In genomic region chr6:108576724-108577123, GRCh38 we compare ENCODE assay signal across 15 cellular contexts. TPM values are rescaled to one million over a fixed set of nuclear protein-coding genes. Genes with fewer than 3 reads are reported as not detected.
A peak's percentile ranks its signal among the peaks of the same experiment; 100 is the strongest.
DNase-seq lines count a peak whose midpoint lies in the region; ATAC-seq and TF ChIP-seq lines count a peak whose summit lies in the region.
"Had no signal": no experiment of that assay in that cellular context is flagged by ENCODE, and none has a peak within 500 bp of the region (broad histone marks: within the 10 kb centered on the region; RNA-seq: fewer than 3 reads in every experiment).

No MANE protein-coding gene starts in this region.

- 0 out of 2 replicates have a peak, but pooled peaks cover 5% of the 10 kb centered on the region for H3K36me3 ChIP-seq in KOPT-K1 (ENCODE audit: insufficient read depth, low read length)
- H3K36me3 ChIP-seq in ascending aorta = peaks cover 16 to 22% of the 10 kb centered on the region in 2 donors

- H3K36me3 Mint-ChIP-seq in naive thymus-derived CD8-positive, alpha-beta T cell = peaks cover 0 to 11% (median 3%) of the 10 kb centered on the region in 3 donors
- peaks cover 9% of the 10 kb centered on the region for H3K36me3 Mint-ChIP-seq in endothelial cell (ENCODE audit: low read depth, unreplicated experiment)
- peaks cover 6% of the 10 kb centered on the region; the same call in 1 of the 2 replicates for H3K36me3 Mint-ChIP-seq in WTC11
- H3K36me3 Mint-ChIP-seq: activated naive CD4-positive, alpha-beta T cell treated with anti-CD3 and anti-CD28 coated beads, Interleukin-2, amount 50 U/mL, for 72 hours had no signal

- intact Hi-C loops in ascending aorta (cut with DNase I) = no loop called here

- POLR2A ChIA-PET in naive thymus-derived CD8-positive, alpha-beta T cell (lab: Charles Lee) = interaction anchor here (0.9 to 1.8 kb wide), 3 partner anchors 11 to 19 kb away, joined by 3 to 5 read pairs (median 5); no protein-coding TSS in a partner anchor
- POLR2A ChIA-PET in WTC11 (lab: Charles Lee) = no interaction called here

- peak overlapping the region in 8 of 10 donors; percentile 3 to 59 (median 23) for H3K4me3 Mint-ChIP-seq in naive thymus-derived CD8-positive, alpha-beta T cell
- H3K4me3 Mint-ChIP-seq in endothelial cell (ENCODE audit: unreplicated experiment) (no peak overlapping the region), WTC11 (no peak overlapping the region)
- H3K4me3 Mint-ChIP-seq: activated CD8-positive, alpha-beta T cell treated with anti-CD3 and anti-CD28 coated beads, Interleukin-2, amount 10 ng/mL, durations not matched to agents 7 days and 5 days; T-helper 1 cell treated with Interleukin-12 subunit alpha and Interleukin-12 subunit beta and Interleukin-4 antibody, amounts not matched to agents 30 μg/mL and 1 μg/mL, for 36 hours had no signal

- TF ChIP-seq CTCF in AG10803 (conservative IDR thresholded peaks at IDR 0.05; ENCODE audit: low read length) (no peak), ascending aorta (IDR thresholded peaks at IDR 0.05) (no peak), endothelial cell (IDR thresholded peaks at IDR 0.05; ENCODE audit: unreplicated experiment) (no peak), WTC11 (IDR thresholded peaks at IDR 0.05) (no peak)

- H3K27me3 ChIP-seq in ascending aorta = no peaks in the 10 kb centered on the region
- H3K27me3 ChIP-seq: right lobe of liver had no signal

- DNase-seq in AG10803 (ENCODE audit: low read depth) (peak; percentile 32), ascending aorta (ENCODE audit: low spot score in 2 of 2) (peak in 1 of 2 donors; percentile 19), endothelial cell (ENCODE audit: low spot score) (no peak), WTC11 (ENCODE audit: low spot score) (no peak), NCI-H526 (lab: John Stamatoyannopoulos, UW) (no peak)
- DNase-seq in naive thymus-derived CD8-positive, alpha-beta T cell = peak in 2 of 10 donors; percentile 26 to 30
- DNase-seq: activated CD8-positive, alpha-beta T cell treated with anti-CD3 and anti-CD28 coated beads, Interleukin-2, amount 10 ng/mL, durations not matched to agents 7 days and 5 days; lower lobe of right lung; NCI-H1417; NCI-H524 treated with DMSO at 0.1 percent for 48 hours; right lobe of liver had no signal

- H3K27ac ChIP-seq in KOPT-K1 (ENCODE audit: low read depth, low read length, poor library complexity, severe bottlenecking) (peak overlapping the region; percentile 12), ascending aorta (peak overlapping the region; percentile 22 to 63)
- H3K27ac ChIP-seq: right lobe of liver had no signal

- H3K4me3 ChIP-seq in AG10803 (ENCODE audit: low read length) (no peak overlapping the region), ascending aorta (no peak overlapping the region)
- H3K4me3 ChIP-seq: lower lobe of right lung, right lobe of liver had no signal

- H3K9me3 ChIP-seq in KOPT-K1 (ENCODE audit: insufficient read depth, low read length, poor library complexity, severe bottlenecking) = no peaks in the 10 kb centered on the region
- no peaks in the 10 kb centered on the region for H3K9me3 ChIP-seq in ascending aorta
- H3K9me3 ChIP-seq: lower lobe of right lung, right lobe of liver had no signal

- H3K27me3 Mint-ChIP-seq in naive thymus-derived CD8-positive, alpha-beta T cell = no peaks in the 10 kb centered on the region
- H3K27me3 Mint-ChIP-seq in endothelial cell (ENCODE audit: unreplicated experiment) (no peaks in the 10 kb centered on the region), WTC11 (ENCODE audit: low read depth) (no peaks in the 10 kb centered on the region)

- CTCF ChIA-PET in WTC11 (lab: Charles Lee) = no interaction called here

- peaks cover 28 to 84% of the 10 kb centered on the region in 2 donors for H3K4me1 ChIP-seq in ascending aorta

- ATAC-seq in naive thymus-derived CD8-positive, alpha-beta T cell = peak; percentile 57 to 81
- ATAC-seq in WTC11 = no peak
- no peak for ATAC-seq in GM21576 (IDR thresholded peaks at IDR 0.05; ENCODE audit: unreplicated experiment)
- ATAC-seq: activated CD8-positive, alpha-beta T cell treated with anti-CD3 and anti-CD28 coated beads, Interleukin-2, amount 10 ng/mL, durations not matched to agents 7 days and 5 days; activated naive CD4-positive, alpha-beta T cell treated with anti-CD3 and anti-CD28 coated beads, Interleukin-2, amount 50 U/mL, for 72 hours; right lobe of liver had no signal

- H3K9me3 Mint-ChIP-seq in naive thymus-derived CD8-positive, alpha-beta T cell = no peaks in the 10 kb centered on the region
- H3K9me3 Mint-ChIP-seq in endothelial cell (ENCODE audit: unreplicated experiment) (no peaks in the 10 kb centered on the region), WTC11 (no peaks in the 10 kb centered on the region)
- H3K9me3 Mint-ChIP-seq: activated naive CD4-positive, alpha-beta T cell treated with anti-CD3 and anti-CD28 coated beads, Interleukin-2, amount 50 U/mL, for 72 hours; T-helper 1 cell treated with Interleukin-12 subunit alpha and Interleukin-12 subunit beta and Interleukin-4 antibody, amounts not matched to agents 30 μg/mL and 1 μg/mL, for 36 hours had no signal

- peaks cover 32 to 70% (median 66%) of the 10 kb centered on the region in 4 donors for H3K4me1 Mint-ChIP-seq in naive thymus-derived CD8-positive, alpha-beta T cell
- H3K4me1 Mint-ChIP-seq in endothelial cell (ENCODE audit: unreplicated experiment) (peaks cover 9% of the 10 kb centered on the region), WTC11 (peaks cover 16% of the 10 kb centered on the region)

- peak overlapping the region in 8 of 10 donors; percentile 1 to 72 (median 18) for H3K27ac Mint-ChIP-seq in naive thymus-derived CD8-positive, alpha-beta T cell
- no peak overlapping the region for H3K27ac Mint-ChIP-seq in endothelial cell (ENCODE audit: unreplicated experiment)
- H3K27ac Mint-ChIP-seq in WTC11 = no peak overlapping the region
- H3K27ac Mint-ChIP-seq: activated CD8-positive, alpha-beta T cell treated with anti-CD3 and anti-CD28 coated beads, Interleukin-2, amount 10 ng/mL, durations not matched to agents 7 days and 5 days; activated naive CD4-positive, alpha-beta T cell treated with anti-CD3 and anti-CD28 coated beads, Interleukin-2, amount 50 U/mL, for 72 hours; T-helper 1 cell treated with Interleukin-12 subunit alpha and Interleukin-12 subunit beta and Interleukin-4 antibody, amounts not matched to agents 30 μg/mL and 1 μg/mL, for 36 hours had no signal

TF ChIP-seq in WTC11, 78 proteins besides CTCF, POLR2A, EP300 and RAD21 (continues in another document):
- no peak for TF ChIP-seq TEAD4 (CRISPR knock-in tag; IDR thresholded peaks at IDR 0.05)
- no peak for TF ChIP-seq ATF6 (CRISPR knock-in tag; IDR thresholded peaks at IDR 0.05)
- no peak for TF ChIP-seq ATF3 (CRISPR knock-in tag; conservative IDR thresholded peaks at IDR 0.05)
- TF ChIP-seq E2F4 (CRISPR knock-in tag; IDR thresholded peaks at IDR 0.05; ENCODE audit: borderline replicate concordance, low read depth) = no peak
- TF ChIP-seq FOXK1 (CRISPR knock-in tag; IDR thresholded peaks at IDR 0.05) = no peak
- TF ChIP-seq GABPB1 (CRISPR knock-in tag; IDR thresholded peaks at IDR 0.05) = no peak
- no peak for TF ChIP-seq MYBL2 (CRISPR knock-in tag; IDR thresholded peaks at IDR 0.05)
- no peak for TF ChIP-seq USF2 (CRISPR knock-in tag; IDR thresholded peaks at IDR 0.05)
- no peak for TF ChIP-seq ZMAT4 (CRISPR knock-in tag; IDR thresholded peaks at IDR 0.05)
- no peak for TF ChIP-seq IRF2 (CRISPR knock-in tag; IDR thresholded peaks at IDR 0.05; ENCODE audit: borderline replicate concordance, low read depth)

RNA-seq across cellular contexts. Expression of gene FOXO3, which starts 16.0 kb away (rescaled TPM):
- 91.5 TPM for total RNA-seq in ascending aorta
- total RNA-seq in naive thymus-derived CD8-positive, alpha-beta T cell = 10 to 100 TPM; 23.2 to 24.4 TPM
- polyA plus RNA-seq in naive thymus-derived CD8-positive, alpha-beta T cell = 10 to 100 TPM; 14.5 to 18.6 (median 14.7) TPM
- 34.6 TPM for total RNA-seq in endothelial cell (ENCODE audit: unreplicated experiment)
- total RNA-seq in WTC11 (2021) = 15.6 to 18.1 TPM (median 17.8 TPM) in 3 replicates

Comparison
In these comparisons a context has a peak if more than half of its experiments do, and no peak if none do; other contexts are left out.
1. ATAC-seq: peak in naive thymus-derived CD8-positive, alpha-beta T cell (2 of 2); none in WTC11 (single experiment) and GM21576 (single experiment).
2. H3K27ac Mint-ChIP-seq: peak in naive thymus-derived CD8-positive, alpha-beta T cell (8 of 10); none in endothelial cell (single experiment) and WTC11 (single experiment).
3. H3K4me3 Mint-ChIP-seq: peak in naive thymus-derived CD8-positive, alpha-beta T cell (8 of 10); none in endothelial cell (single experiment) and WTC11 (single experiment).